10 cellular contexts compared by ENCODE assay signal in the genomic region with DNA sequence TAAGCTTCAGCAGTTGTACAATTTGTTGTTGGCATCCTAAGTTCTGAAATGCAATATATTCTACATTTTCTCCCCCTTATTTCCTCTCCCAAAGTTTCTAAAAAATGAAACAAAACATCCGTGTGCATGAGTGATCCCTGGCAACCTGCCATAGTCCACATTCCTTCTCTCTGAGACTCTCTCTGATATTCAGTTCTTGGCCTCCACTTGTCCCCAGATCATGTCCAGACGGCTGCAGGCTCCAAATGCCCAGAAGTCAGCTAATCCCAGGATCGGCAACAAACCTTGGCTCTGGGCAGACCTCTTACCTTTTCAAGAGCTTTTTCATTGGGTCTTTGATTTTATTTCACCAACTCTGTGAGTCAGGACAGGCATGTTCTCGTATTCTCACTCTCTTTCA.
DNase-seq lines count a peak whose midpoint lies in the region; ATAC-seq and TF ChIP-seq lines count a peak whose summit lies in the region.
"Had no signal": no experiment of that assay in that cellular context is flagged by ENCODE, and none has a peak within 500 bp of the region (broad histone marks: within the 10 kb centered on the region; RNA-seq: fewer than 3 reads in every experiment).

No MANE protein-coding gene starts in this region.

- no peaks in the 10 kb centered on the region for H3K79me2 ChIP-seq in GM23248 (ENCODE audit: insufficient read depth)

- in situ Hi-C loops in GM23248 (cut with MboI) = no loop called here

- H3K27ac ChIP-seq in GM23248 (no peak overlapping the region), ascending aorta (peak overlapping the region; percentile 82 to 89), left ventricle myocardium inferior (replicated peaks) (peak overlapping the region; percentile 88), skeletal muscle tissue (ENCODE audit: low read depth, low read length) (peak overlapping the region; percentile 20)

- intact Hi-C loops in ascending aorta (cut with DNase I) = loop anchor here (5.0 kb wide), 1 partner anchor 79 kb away; no protein-coding TSS in a partner anchor
- intact Hi-C loops in left ventricle myocardium inferior (cut with micrococcal nuclease) = no loop called here

- ATAC-seq in HG03520 (IDR thresholded peaks at IDR 0.05; ENCODE audit: unreplicated experiment) = no peak
- ATAC-seq in GM18868 (IDR thresholded peaks at IDR 0.05; ENCODE audit: unreplicated experiment) = no peak
- no peak for ATAC-seq in GM21447 (IDR thresholded peaks at IDR 0.05; ENCODE audit: unreplicated experiment)

- 0 out of 2 replicates have a peak, but pooled peaks cover 6% of the 10 kb centered on the region for H3F3A ChIP-seq in GM23248 (ENCODE audit: insufficient read depth)

- H3K9me3 ChIP-seq in GM23248 (ENCODE audit: low read depth) = no peaks in the 10 kb centered on the region
- H3K9me3 ChIP-seq in ascending aorta = no peaks in the 10 kb centered on the region
- no peaks in the 10 kb centered on the region for H3K9me3 ChIP-seq in left ventricle myocardium inferior (replicated peaks)
- no peaks in the 10 kb centered on the region for H3K9me3 ChIP-seq in skeletal muscle tissue (ENCODE audit: control insufficient read depth in 3 of 3, low read length in 3 of 3)

- no peak overlapping the region for H3K9ac ChIP-seq in GM23248
- H3K9ac ChIP-seq in skeletal muscle tissue (ENCODE audit: low read depth in 1 of 3, low read length in 3 of 3) = peak overlapping the region in 1 of 3 donors; percentile 54

- H3K36me3 ChIP-seq in GM23248 (ENCODE audit: low read depth) (no peaks in the 10 kb centered on the region), ascending aorta (no peaks in the 10 kb centered on the region), left ventricle myocardium inferior (no peaks in the 10 kb centered on the region), skeletal muscle tissue (ENCODE audit: control insufficient read depth in 3 of 3, insufficient read depth in 3 of 3, low read length in 3 of 3) (no peaks in the 10 kb centered on the region)

- H4K20me1 ChIP-seq in GM23248 (ENCODE audit: insufficient read depth) = no peaks in the 10 kb centered on the region

- H3K4me2 ChIP-seq in GM23248 (ENCODE audit: unreplicated experiment) = peak overlapping the region; percentile 45

- 5% methylated on average over 4 of the region's 4 CpGs for WGBS in GM23248 (ENCODE audit: low coverage in 1 of 2, low lambda C conversion rate in 2 of 2, missing lambda C conversion rate in 2 of 2), 2 experiments

- no peaks in the 10 kb centered on the region for H3K9me2 ChIP-seq in GM23248 (ENCODE audit: insufficient read depth)

- peaks cover 26% of the 10 kb centered on the region for H3K4me1 ChIP-seq in GM23248 (ENCODE audit: insufficient read depth)
- peaks cover 24 to 61% of the 10 kb centered on the region in 2 donors for H3K4me1 ChIP-seq in ascending aorta
- H3K4me1 ChIP-seq in left ventricle myocardium inferior = peaks cover 94% of the 10 kb centered on the region
- peaks cover 45 to 76% (median 57%) of the 10 kb centered on the region in 3 donors for H3K4me1 ChIP-seq in skeletal muscle tissue (ENCODE audit: control insufficient read depth in 3 of 3, insufficient read depth in 3 of 3, low read length in 3 of 3)

- peak; percentile 92 for DNase-seq in GM23248
- peak in 1 of 2 donors; percentile 93 for DNase-seq in ascending aorta (ENCODE audit: low spot score in 2 of 2)
- no peak for DNase-seq in left ventricle myocardium inferior
- DNase-seq in activated CD4-positive, alpha-beta T cell treated with anti-CD3 and anti-CD28 coated beads for 1 hour = no peak
- DNase-seq: effector CD4-positive, alpha-beta T cell; stimulated activated CD4-positive, alpha-beta T cell treated with anti-CD3 and anti-CD28 coated beads, Interleukin-2, amount 100 ng/mL, for 24 hours had no signal

- H2AFZ ChIP-seq in GM23248 = no peak overlapping the region

- H3K4me3 ChIP-seq in GM23248 (no peak overlapping the region), ascending aorta (no peak overlapping the region), left ventricle myocardium inferior (no peak overlapping the region), skeletal muscle tissue (ENCODE audit: low read length in 3 of 3) (peak overlapping the region in 1 of 3 donors; percentile 3)

- TF ChIP-seq CTCF in ascending aorta (IDR thresholded peaks at IDR 0.05) (no peak), left ventricle myocardium inferior (IDR thresholded peaks at IDR 0.05; ENCODE audit: borderline replicate concordance) (no peak)

- H3K27me3 ChIP-seq in GM23248 (replicated peaks; ENCODE audit: insufficient read depth) (no peaks in the 10 kb centered on the region), ascending aorta (no peaks in the 10 kb centered on the region), left ventricle myocardium inferior (ENCODE audit: low read depth) (no peaks in the 10 kb centered on the region), skeletal muscle tissue (ENCODE audit: control insufficient read depth in 3 of 3, insufficient read depth in 3 of 3, low read length in 3 of 3) (no peaks in the 10 kb centered on the region)
